In the genomic region with DNA sequence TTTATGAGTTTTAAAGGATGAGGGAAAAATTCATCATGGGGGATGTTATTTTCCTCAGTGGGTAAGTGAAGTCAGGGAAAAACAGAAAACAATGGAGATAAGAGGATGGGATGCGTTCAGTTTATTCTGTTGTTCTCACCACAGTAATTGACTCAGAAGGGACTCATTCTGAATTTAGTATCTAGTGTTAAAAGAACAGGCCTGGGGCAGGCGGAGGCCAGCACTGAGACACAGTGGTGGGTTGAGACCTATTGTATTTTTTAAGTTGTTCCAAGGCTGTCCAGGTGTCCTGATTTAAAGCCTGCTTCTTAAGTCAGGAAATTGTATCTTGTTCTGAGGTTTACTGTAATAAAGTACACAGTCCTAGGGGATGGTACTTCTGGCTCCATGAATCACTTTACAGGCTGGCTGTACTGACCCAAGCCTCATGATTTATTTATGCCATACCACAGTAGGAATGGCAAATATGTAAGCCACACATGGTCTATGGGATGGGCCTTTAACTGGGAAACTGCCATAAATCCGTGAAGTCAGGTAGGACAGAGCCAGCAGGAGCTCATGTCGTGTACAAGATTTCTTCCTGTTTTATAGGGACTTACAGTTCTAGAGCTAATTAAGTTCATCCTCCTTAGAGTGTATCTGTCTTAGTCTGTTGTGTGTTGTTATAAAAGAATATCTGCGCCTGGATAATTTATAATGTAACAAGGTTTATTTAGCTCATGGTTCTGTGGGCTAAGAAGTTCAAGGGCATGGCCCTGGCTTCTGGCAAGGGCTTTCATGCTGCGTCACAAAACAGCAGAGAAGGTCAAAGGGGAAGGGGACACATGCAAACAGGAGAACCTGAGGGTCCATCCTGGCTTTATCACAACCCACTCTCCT, we compare ENCODE assay signal across 10 cellular contexts.
DNase-seq lines count a peak whose midpoint lies in the region; ATAC-seq lines count a peak whose summit lies in the region.
"Had no signal": no experiment of that assay in that cellular context is flagged by ENCODE, and none has a peak within 500 bp of the region (broad histone marks: within the 10 kb centered on the region; RNA-seq: fewer than 3 reads in every experiment).

No MANE protein-coding gene starts in this region.

- no peaks in the 10 kb centered on the region for H3K9me3 ChIP-seq in muscle layer of colon (ENCODE audit: low read length)

- H3K4me1 ChIP-seq in muscle layer of colon (ENCODE audit: insufficient read depth, low read length): peaks cover 11% of the 10 kb centered on the region

- no peak for ATAC-seq in HG02588 (IDR thresholded peaks at IDR 0.05; ENCODE audit: unreplicated experiment)

- DNase-seq in AG08396 (ENCODE audit: low spot score): peak; percentile 75
- peak; percentile 97 for DNase-seq in M059J (ENCODE audit: low read depth)
- DNase-seq in epithelial cell of prostate (ENCODE audit: low read depth, low spot score): peak; percentile 69
- no peak for DNase-seq in nucleus accumbens (lab: John Stamatoyannopoulos, UW)
- no peak for DNase-seq in SKM-1 treated with dmso at 0.1 percent for 144 hours (lab: John Stamatoyannopoulos, UW; ENCODE audit: unreplicated experiment)
- no peak for DNase-seq in stimulated activated naive CD4-positive, alpha-beta T cell treated with Interleukin-2 at 50 U/mL for 16 hours (lab: John Stamatoyannopoulos, UW)
- DNase-seq: left cardiac atrium, RPMI8226 had no signal

- H3K27ac ChIP-seq in epithelial cell of prostate (peak overlapping the region; percentile 63), muscle layer of colon (ENCODE audit: low read depth, low read length) (peak overlapping the region; percentile 39)

- no peak overlapping the region for H3K9ac ChIP-seq in muscle layer of colon (ENCODE audit: low read length)

- H3K36me3 ChIP-seq in muscle layer of colon (ENCODE audit: insufficient read depth, low read length): no peaks in the 10 kb centered on the region

- no peak overlapping the region for H3K4me3 ChIP-seq in muscle layer of colon (ENCODE audit: low read depth in 1 of 2, low read length in 2 of 2)

- no peaks in the 10 kb centered on the region for H3K27me3 ChIP-seq in muscle layer of colon (ENCODE audit: control insufficient read depth in 1 of 2, insufficient read depth in 2 of 2, low read length in 2 of 2)

Comparison
In these comparisons a context has a peak if more than half of its experiments do, and no peak if none do; other contexts are left out.
1. DNase-seq: peak in AG08396 (single experiment), M059J (single experiment) and epithelial cell of prostate (single experiment); none in nucleus accumbens (0 of 56), SKM-1 treated with dmso at 0.1 percent for 144 hours (single experiment) and stimulated activated naive CD4-positive, alpha-beta T cell treated with Interleukin-2 at 50 U/mL for 16 hours (single experiment).